ENCODE assay signal across 8 cellular contexts in the genomic region with DNA sequence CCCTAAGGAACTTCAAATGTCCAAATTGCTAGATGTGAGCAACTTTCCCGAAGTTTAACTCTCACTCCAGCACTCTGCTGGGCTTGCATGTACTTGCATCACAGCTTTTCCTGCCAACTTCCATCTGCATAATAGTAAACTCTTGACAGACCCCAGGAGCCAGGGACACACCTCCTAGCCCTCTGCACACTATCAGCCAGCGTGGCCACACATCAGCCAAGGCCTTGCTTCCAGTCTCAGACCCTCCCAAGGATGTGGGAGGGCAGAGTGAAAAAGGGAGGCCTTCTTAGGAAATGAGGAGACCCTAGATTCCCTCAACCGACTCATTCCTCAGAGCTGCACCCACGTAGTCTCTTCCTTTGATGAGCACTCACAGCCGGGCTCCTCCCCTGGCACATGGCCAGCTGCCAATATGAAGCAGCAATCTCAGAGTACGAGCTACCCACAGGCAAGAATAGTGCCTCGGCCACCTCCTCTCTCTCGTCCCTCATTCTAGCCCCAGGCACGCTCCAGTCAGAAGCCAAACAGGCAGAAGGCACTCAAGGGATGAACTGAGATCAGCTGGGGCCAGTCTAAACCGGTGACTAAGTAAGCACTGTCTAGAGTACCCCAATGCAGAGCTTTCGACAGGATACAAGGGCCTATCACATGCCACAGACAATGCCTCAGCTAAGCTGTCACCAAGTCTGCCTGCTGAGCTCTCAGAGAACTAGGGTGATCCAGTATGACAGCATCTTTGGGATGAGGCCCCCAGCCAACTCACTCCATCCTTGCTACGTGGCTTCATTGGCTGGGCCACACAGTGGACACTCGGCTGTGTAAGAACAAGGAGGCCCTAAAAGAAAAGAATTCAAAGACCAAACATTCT. TPM values are rescaled to one million over a fixed set of nuclear protein-coding genes. Genes with fewer than 3 reads are reported as not detected.
A peak's percentile ranks its signal among the peaks of the same experiment; 100 is the strongest.
DNase-seq lines count a peak whose midpoint lies in the region; ATAC-seq lines count a peak whose summit lies in the region.

No MANE protein-coding gene starts in this region.

- H3K4me1 ChIP-seq in thymus (ENCODE audit: control insufficient read depth, insufficient read depth, low read length), result no peaks in the 10 kb centered on the region

- no peak overlapping the region for H3K4me3 ChIP-seq in thymus (ENCODE audit: low read length)

- in situ Hi-C loops in KBM-7 (cut with MboI; ENCODE audit: low pct_unique_long_range_greater_than_20kb, low sequenced_read_pairs), result no loop called here

- DNase-seq in activated naive CD4-positive, alpha-beta T cell treated with Interleukin-2 at 50 U/mL for 16 hours, result peak; percentile 11
- no peak for DNase-seq in activated naive CD4-positive, alpha-beta T cell treated with anti-CD3 and anti-CD28 coated beads, Interleukin-2, amount 10 ng/mL, durations not matched to agents 7 days and 5 days
- DNase-seq in SW480 (ENCODE audit: low spot score) (peak; percentile 74), dermis blood vessel endothelial cell (peak; percentile 32), mucosa of gallbladder (ENCODE audit: low spot score) (peak; percentile 62), KBM-7 (no peak)

- peak overlapping the region; percentile 43 for H3K27ac ChIP-seq in thymus (ENCODE audit: low read depth)

- CTCF ChIA-PET in activated naive CD4-positive, alpha-beta T cell treated with anti-CD3 and anti-CD28 coated beads, Interleukin-2, amount 10 ng/mL, durations not matched to agents 7 days and 5 days (lab: Charles Lee), result interaction anchor here (0.6 to 5.7 kb wide), 3 partner anchors 12 to 110 kb away, joined by 3 to 39 read pairs (median 3); no protein-coding TSS in a partner anchor

- ATAC-seq in GM18520 (IDR thresholded peaks at IDR 0.05; ENCODE audit: unreplicated experiment), result no peak

- H3K36me3 ChIP-seq in thymus (ENCODE audit: control insufficient read depth, insufficient read depth), result no peaks in the 10 kb centered on the region

- H3K36me3 Mint-ChIP-seq in activated naive CD4-positive, alpha-beta T cell treated with anti-CD3 and anti-CD28 coated beads, Interleukin-2, amount 10 ng/mL, durations not matched to agents 7 days and 5 days, result no peaks in the 10 kb centered on the region

- no peak overlapping the region for H3K4me3 Mint-ChIP-seq in activated naive CD4-positive, alpha-beta T cell treated with anti-CD3 and anti-CD28 coated beads, Interleukin-2, amount 10 ng/mL, durations not matched to agents 7 days and 5 days

- H3K27ac Mint-ChIP-seq in activated naive CD4-positive, alpha-beta T cell treated with anti-CD3 and anti-CD28 coated beads, Interleukin-2, amount 10 ng/mL, durations not matched to agents 7 days and 5 days, result no peak overlapping the region

- H3K9me3 ChIP-seq in thymus (ENCODE audit: control insufficient read depth), result no peaks in the 10 kb centered on the region

- no peaks in the 10 kb centered on the region for H3K9me3 Mint-ChIP-seq in activated naive CD4-positive, alpha-beta T cell treated with anti-CD3 and anti-CD28 coated beads, Interleukin-2, amount 10 ng/mL, durations not matched to agents 7 days and 5 days

- H3K27me3 Mint-ChIP-seq in activated naive CD4-positive, alpha-beta T cell treated with anti-CD3 and anti-CD28 coated beads, Interleukin-2, amount 10 ng/mL, durations not matched to agents 7 days and 5 days, result peaks cover 64% of the 10 kb centered on the region

- H3K4me1 Mint-ChIP-seq in activated naive CD4-positive, alpha-beta T cell treated with anti-CD3 and anti-CD28 coated beads, Interleukin-2, amount 10 ng/mL, durations not matched to agents 7 days and 5 days, result peaks cover 14% of the 10 kb centered on the region

- 53% methylated on average over 13 of the region's 13 CpGs for WGBS in thymus

- peaks cover 21% of the 10 kb centered on the region for H3K27me3 ChIP-seq in thymus (ENCODE audit: control insufficient read depth, insufficient read depth)

RNA-seq across cellular contexts. Expression of gene P4HA2, which starts 2.3 kb away (rescaled TPM):
- total RNA-seq in dermis blood vessel endothelial cell (55.7 and 62.8 TPM in 2 replicates), mucosa of gallbladder (47.5 TPM)
- polyA plus RNA-seq in thymus, result 13.2 TPM

RNA-seq across cellular contexts. Expression of gene PDLIM4, which starts 32.1 kb away (rescaled TPM):
- 31.0 and 51.6 TPM in 2 replicates for total RNA-seq in dermis blood vessel endothelial cell
- 20.7 TPM for total RNA-seq in mucosa of gallbladder
- 38.4 TPM for polyA plus RNA-seq in thymus

Comparison
In these comparisons a context has a peak if more than half of its experiments do, and no peak if none do; other contexts are left out.
1. DNase-seq: peak in activated naive CD4-positive, alpha-beta T cell treated with Interleukin-2 at 50 U/mL for 16 hours (single experiment), SW480 (single experiment), dermis blood vessel endothelial cell (single experiment) and mucosa of gallbladder (single experiment); none in activated naive CD4-positive, alpha-beta T cell treated with anti-CD3 and anti-CD28 coated beads, Interleukin-2, amount 10 ng/mL, durations not matched to agents 7 days and 5 days (single experiment) and KBM-7 (single experiment).